27 cellular contexts compared by ENCODE assay signal in genomic region chrX:120290107-120290506, GRCh38. TPM values are rescaled to one million over a fixed set of nuclear protein-coding genes. Genes with fewer than 3 reads are reported as not detected.
"Had no signal": no experiment of that assay in that cellular context is flagged by ENCODE, and none has a peak within 500 bp of the region (broad histone marks: within the 10 kb centered on the region; RNA-seq: fewer than 3 reads in every experiment).

No MANE protein-coding gene starts in this region.

- H3K27me3 Mint-ChIP-seq: naive B cell; progenitor cell of endocrine pancreas; stimulated activated naive B cell treated with anti-CD40 and anti-IgM and Interleukin-4, amounts not matched to agents 10 μg/mL and 1 μg/mL and 100 μg/mL, for 72 hours; stimulated activated naive CD8-positive, alpha-beta T cell treated with anti-CD3 and anti-CD28 coated beads, Interleukin-15, Interleukin-2, amounts not matched to agents 100 ng/mL and 50 ng/mL, for 24 hours had no signal

- H3K36me3 ChIP-seq: left lung, neural progenitor cell, right lobe of liver, thoracic aorta, tibial nerve, upper lobe of left lung had no signal

- H3K27ac Mint-ChIP-seq: mesothelial cell of epicardium; natural killer cell treated with Interleukin-12 subunit alpha and Interleukin-12 subunit beta and Interleukin-15 and Interleukin-18, amount 100 ng/mL, for 72 hours; neural progenitor cell; progenitor cell of endocrine pancreas; stimulated activated naive B cell treated with anti-CD40 and anti-IgM and Interleukin-4, amounts not matched to agents 10 μg/mL and 1 μg/mL and 100 μg/mL, for 72 hours; stimulated activated naive CD8-positive, alpha-beta T cell treated with anti-CD3 and anti-CD28 coated beads, Interleukin-15, Interleukin-2, amounts not matched to agents 100 ng/mL and 50 ng/mL, for 24 hours had no signal

- H2AFZ ChIP-seq: hepatocyte, neural progenitor cell, parathyroid adenoma had no signal

- H3K36me3 Mint-ChIP-seq: mesothelial cell of epicardium; naive B cell; natural killer cell treated with Interleukin-12 subunit alpha and Interleukin-12 subunit beta and Interleukin-15 and Interleukin-18, amount 100 ng/mL, for 72 hours; neural progenitor cell; stimulated activated naive B cell treated with anti-CD40 and anti-IgM and Interleukin-4, amounts not matched to agents 10 μg/mL and 1 μg/mL and 100 μg/mL, for 72 hours had no signal

- H3K9me3 Mint-ChIP-seq: naive B cell; natural killer cell treated with Interleukin-12 subunit alpha and Interleukin-12 subunit beta and Interleukin-15 and Interleukin-18, amount 100 ng/mL, for 72 hours; neural progenitor cell; stimulated activated naive B cell treated with anti-CD40 and anti-IgM and Interleukin-4, amounts not matched to agents 10 μg/mL and 1 μg/mL and 100 μg/mL, for 72 hours; stimulated activated naive CD8-positive, alpha-beta T cell treated with anti-CD3 and anti-CD28 coated beads, Interleukin-15, Interleukin-2, amounts not matched to agents 100 ng/mL and 50 ng/mL, for 24 hours had no signal

- H3K9ac ChIP-seq: neural progenitor cell, parathyroid adenoma had no signal

- H3K4me1 ChIP-seq: left lung, neural progenitor cell, parathyroid adenoma, right lobe of liver, tibial nerve, upper lobe of left lung had no signal

- ATAC-seq: left cardiac atrium; left lung; mucosa of descending colon; natural killer cell treated with Interleukin-12 subunit alpha and Interleukin-12 subunit beta and Interleukin-15 and Interleukin-18, amount 100 ng/mL, for 72 hours; right lobe of liver; stimulated activated naive B cell treated with anti-CD40 and anti-IgM and Interleukin-4, amounts not matched to agents 10 μg/mL and 1 μg/mL and 100 μg/mL, for 72 hours had no signal

- H3K4me2 ChIP-seq: hepatocyte, neural progenitor cell had no signal

- H3K4me3 ChIP-seq: dorsolateral prefrontal cortex, hepatocyte, left lung, mucosa of descending colon, neural progenitor cell, right lobe of liver, thoracic aorta, tibial nerve, upper lobe of left lung had no signal

- FAIRE-seq: frontal cortex, small intestine, urothelium cell line had no signal

- H3K27ac ChIP-seq: dorsolateral prefrontal cortex, hepatocyte, left lung, neural progenitor cell, parathyroid adenoma, right lobe of liver, thoracic aorta, tibial nerve, upper lobe of left lung had no signal

- H3K79me2 ChIP-seq: hepatocyte, parathyroid adenoma had no signal

- H3K9me3 ChIP-seq: left lung, mucosa of descending colon, right lobe of liver, thoracic aorta, tibial nerve, upper lobe of left lung had no signal

- H3K4me3 Mint-ChIP-seq: mesothelial cell of epicardium; naive B cell; natural killer cell treated with Interleukin-12 subunit alpha and Interleukin-12 subunit beta and Interleukin-15 and Interleukin-18, amount 100 ng/mL, for 72 hours; neural progenitor cell; stimulated activated naive B cell treated with anti-CD40 and anti-IgM and Interleukin-4, amounts not matched to agents 10 μg/mL and 1 μg/mL and 100 μg/mL, for 72 hours; stimulated activated naive CD8-positive, alpha-beta T cell treated with anti-CD3 and anti-CD28 coated beads, Interleukin-15, Interleukin-2, amounts not matched to agents 100 ng/mL and 50 ng/mL, for 24 hours had no signal

- H3K27me3 ChIP-seq: hepatocyte, neural progenitor cell, right lobe of liver, tibial nerve, upper lobe of left lung had no signal

- DNase-seq: dorsolateral prefrontal cortex; effector CD4-positive, alpha-beta T cell; head of caudate nucleus; left cardiac atrium; left lung; mesenchymal stem cell; mucosa of descending colon; naive B cell; right lobe of liver; small intestine; stimulated activated CD4-positive, alpha-beta T cell treated with anti-CD3 and anti-CD28 coated beads, Interleukin-15, amount 100 ng/mL, for 24 hours; stimulated activated CD4-positive, alpha-beta T cell treated with anti-CD3 and anti-CD28 coated beads, Interleukin-2, amount 100 ng/mL, for 48 hours; stimulated activated naive B cell treated with anti-CD40 and anti-IgM and Interleukin-4, amounts not matched to agents 10 μg/mL and 1 μg/mL and 100 μg/mL, for 72 hours; upper lobe of left lung had no signal

- H3K4me1 Mint-ChIP-seq: mesothelial cell of epicardium had no signal

RNA-seq across cellular contexts. Expression of gene TMEM255A, which starts 21.2 kb away (rescaled TPM):
- total RNA-seq: kidney epithelial cell; lung microvascular endothelial cell; natural killer cell treated with Interleukin-12 subunit alpha and Interleukin-12 subunit beta and Interleukin-15 and Interleukin-18, amount 100 ng/mL, for 72 hours had no signal
